ENCODE assay signal across 8 cellular contexts in genomic region chr2:26033769-26034596, GRCh38. TPM values are rescaled to one million over a fixed set of nuclear protein-coding genes. Genes with fewer than 3 reads are reported as not detected.
DNase-seq lines count a peak whose midpoint lies in the region; ATAC-seq and TF ChIP-seq lines count a peak whose summit lies in the region.

Gene RAB10 (plus strand): TSS chr2:26034084. CDS start chr2:26034609, 525 bp downstream.

- H3K36me3 ChIP-seq in PC-9 (ENCODE audit: low read depth) (peaks cover 18% of the 10 kb centered on the region), mucosa of stomach (ENCODE audit: control insufficient read depth, insufficient read depth, low read length) (no peaks in the 10 kb centered on the region)

- POLR2A ChIA-PET in PC-9 (lab: Charles Lee; ENCODE audit: unreplicated experiment): interaction anchor here (0.5 to 1.8 kb wide), 7 partner anchors 8 to 152 kb away, joined by 3 to 9 read pairs (median 4); no protein-coding TSS in a partner anchor

- TF ChIP-seq CTCF in PC-9 (conservative IDR thresholded peaks at IDR 0.05): no peak
- no peak for TF ChIP-seq CTCF in epithelial cell of proximal tubule (conservative IDR thresholded peaks at IDR 0.05; ENCODE audit: low read depth, low read length)

- peaks cover 63% of the 10 kb centered on the region for H3K79me2 ChIP-seq in PC-9 (ENCODE audit: low read depth)

- H3K9me3 ChIP-seq in PC-9 (ENCODE audit: insufficient read depth, low read depth) (no peaks in the 10 kb centered on the region), mucosa of stomach (ENCODE audit: control insufficient read depth, low read length) (no peaks in the 10 kb centered on the region)

- H3K27me3 ChIP-seq in PC-9 (ENCODE audit: insufficient read depth, low read depth): no peaks in the 10 kb centered on the region
- H3K27me3 ChIP-seq in mucosa of stomach (ENCODE audit: control insufficient read depth, insufficient read depth, low read length): no peaks in the 10 kb centered on the region

- no peaks in the 10 kb centered on the region for H3K9me2 ChIP-seq in PC-9 (ENCODE audit: insufficient read depth)

- TSS peak; percentile 54 for BruUV-seq in PC-9 (replicated peaks; lab: Mats Ljungman, UMichigan)

- peak; percentile 89 for ATAC-seq in GM21619 (IDR thresholded peaks at IDR 0.05; ENCODE audit: unreplicated experiment)

- peaks cover 46% of the 10 kb centered on the region for H4K20me1 ChIP-seq in PC-9 (ENCODE audit: insufficient read depth)

- H3K9ac ChIP-seq in mucosa of stomach (ENCODE audit: low read length): peak within 1 kb of the TSS; percentile 97

- DNase-seq in DMS153 (lab: John Stamatoyannopoulos, UW) (peak; percentile 98), PC-9 (peak; percentile 98 to 100), epithelial cell of proximal tubule (ENCODE audit: low read depth) (peak; percentile 69)
- peak; percentile 97 for DNase-seq in Jurkat, Clone E6-1 (ENCODE audit: low read depth, low spot score)
- peak; percentile 99 for DNase-seq in activated T-cell treated with anti-CD3 and anti-CD28 coated beads, Interleukin-2, amount 50 U/mL, for 1 hour
- DNase-seq in stimulated activated CD8-positive, alpha-beta memory T cell treated with anti-CD3 and anti-CD28 coated beads, Interleukin-7, amount 100 ng/mL, for 1 hour (ENCODE audit: low read depth in 2 of 2): peak; percentile 98 to 99

- peaks cover 17% of the 10 kb centered on the region for H3F3A ChIP-seq in PC-9 (ENCODE audit: insufficient read depth, low read depth)

- H3K4me2 ChIP-seq in PC-9: peak within 1 kb of the TSS; percentile 91

- peak within 1 kb of the TSS; percentile 93 for H3K27ac ChIP-seq in PC-9

- H3K4me1 ChIP-seq in PC-9 (replicated peaks; ENCODE audit: insufficient read depth) (peaks cover 34% of the 10 kb centered on the region), mucosa of stomach (ENCODE audit: control insufficient read depth, insufficient read depth, low read length) (peaks cover 12% of the 10 kb centered on the region)

- intact Hi-C loops in PC-9 (cut with micrococcal nuclease; ENCODE audit: unreplicated experiment): loop anchor here (1.0 to 2.0 kb wide), 4 partner anchors 22 to 79 kb away; no protein-coding TSS in a partner anchor

- H3K4me3 ChIP-seq in Jurkat, Clone E6-1 (ENCODE audit: low read length): peak within 1 kb of the TSS; percentile 96
- peak within 1 kb of the TSS; percentile 94 for H3K4me3 ChIP-seq in PC-9
- peak within 1 kb of the TSS; percentile 88 for H3K4me3 ChIP-seq in epithelial cell of proximal tubule (ENCODE audit: low read depth, low read length)
- H3K4me3 ChIP-seq in mucosa of stomach (ENCODE audit: low read length): peak within 1 kb of the TSS; percentile 96

- CTCF ChIA-PET in PC-9 (lab: Charles Lee): interaction anchor here (0.6 to 1.6 kb wide), 4 partner anchors 22 to 110 kb away, joined by 3 to 4 read pairs (median 4); no protein-coding TSS in a partner anchor

- H2AFZ ChIP-seq in PC-9: peak within 1 kb of the TSS; percentile 81

RNA-seq across cellular contexts. Expression of gene RAB10, which starts in this region (rescaled TPM):
- 94.1 TPM for polyA plus RNA-seq in Jurkat, Clone E6-1 (2012; ENCODE audit: insufficient read depth, insufficient read length)
- total RNA-seq in PC-9 (2021) (150 and 171 TPM in 2 replicates), epithelial cell of proximal tubule (90.4 and 154 TPM in 2 replicates)

Comparison
In these comparisons a context has a peak if more than half of its experiments do, and no peak if none do; other contexts are left out.
1. Peak in every context shown above with its lines: DNase-seq, ATAC-seq, H3K4me3 ChIP-seq and H3K27ac ChIP-seq.